ENCODE assay signal across 12 cellular contexts in genomic region chr1:205183676-205184335, GRCh38. TPM values are rescaled to one million over a fixed set of nuclear protein-coding genes. Genes with fewer than 3 reads are reported as not detected.
A peak's percentile ranks its signal among the peaks of the same experiment; 100 is the strongest.
DNase-seq lines count a peak whose midpoint lies in the region; ATAC-seq and TF ChIP-seq lines count a peak whose summit lies in the region.
"Had no signal": no experiment of that assay in that cellular context is flagged by ENCODE, and none has a peak within 500 bp of the region (broad histone marks: within the 10 kb centered on the region; RNA-seq: fewer than 3 reads in every experiment).

No MANE protein-coding gene starts in this region.

- H3K9ac ChIP-seq in KMS-11, result no peak overlapping the region

- H3K4me1 Mint-ChIP-seq in naive thymus-derived CD4-positive, alpha-beta T cell, result peaks cover 31 to 57% (median 52%) of the 10 kb centered on the region in 7 donors
- H3K4me1 Mint-ChIP-seq: activated B cell treated with CpG ODN at 0.5 μM for 24 hours had no signal

- CTCF ChIA-PET in naive thymus-derived CD4-positive, alpha-beta T cell (lab: Charles Lee), result interaction anchor here (0.5 to 1.0 kb wide), 2 partner anchors 71 to 145 kb away, joined by 4 read pairs; no protein-coding TSS in a partner anchor

- H3K9me3 ChIP-seq in naive thymus-derived CD4-positive, alpha-beta T cell (ENCODE audit: control insufficient read depth in 2 of 3, low read length in 3 of 3), result no peaks in the 10 kb centered on the region
- H3K9me3 ChIP-seq: suprapubic skin had no signal

- intact Hi-C loops in naive thymus-derived CD4-positive, alpha-beta T cell (cut with micrococcal nuclease), result no loop called here

- H3K4me3 Mint-ChIP-seq in naive thymus-derived CD4-positive, alpha-beta T cell, result peak overlapping the region in 8 of 10 donors; percentile 25 to 66 (median 46)
- H3K4me3 Mint-ChIP-seq: activated B cell treated with CpG ODN at 0.5 μM for 24 hours had no signal

- H3K9me3 Mint-ChIP-seq in naive thymus-derived CD4-positive, alpha-beta T cell, result no peaks in the 10 kb centered on the region
- H3K9me3 Mint-ChIP-seq: activated B cell treated with CpG ODN at 0.5 μM for 24 hours had no signal

- ATAC-seq in naive thymus-derived CD4-positive, alpha-beta T cell, result no peak

- POLR2A ChIA-PET in naive thymus-derived CD4-positive, alpha-beta T cell (lab: Charles Lee), result no interaction called here

- H3K79me2 ChIP-seq in KMS-11 (ENCODE audit: insufficient read depth, low read depth), result 0 out of 2 replicates have a peak, but pooled peaks cover 4% of the 10 kb centered on the region

- peak; percentile 30 for DNase-seq in AG20443 (ENCODE audit: low spot score)
- peak; percentile 23 to 36 for DNase-seq in cardiac fibroblast (ENCODE audit: low read depth in 2 of 2)
- DNase-seq in naive thymus-derived CD4-positive, alpha-beta T cell, result no peak
- no peak for DNase-seq in NCI-H1105 treated with DMSO at 0.1 percent for 48 hours (lab: John Stamatoyannopoulos, UW)
- DNase-seq in NCI-H2081 treated with DMSO at 0.1 percent for 48 hours (lab: John Stamatoyannopoulos, UW), result no peak
- no peak for DNase-seq in GOT3 (lab: John Stamatoyannopoulos, UW)
- no peak for DNase-seq in NCI-H187 treated with DMSO at 0.1 percent for 48 hours (lab: John Stamatoyannopoulos, UW)
- DNase-seq: activated B cell treated with CpG ODN at 0.5 μM for 24 hours, NCI-H82 had no signal

- H2AFZ ChIP-seq in KMS-11 (ENCODE audit: low read depth), result no peak overlapping the region

- H3K27me3 Mint-ChIP-seq in naive thymus-derived CD4-positive, alpha-beta T cell, result no peaks in the 10 kb centered on the region
- H3K27me3 Mint-ChIP-seq: activated B cell treated with CpG ODN at 0.5 μM for 24 hours had no signal

- peaks cover 7 to 39% (median 33%) of the 10 kb centered on the region in 5 donors for H3K36me3 Mint-ChIP-seq in naive thymus-derived CD4-positive, alpha-beta T cell

- H3K4me2 ChIP-seq in KMS-11, result peak overlapping the region; percentile 39; the same call in 1 of the 2 replicates

- no peaks in the 10 kb centered on the region for H3K27me3 ChIP-seq in KMS-11 (ENCODE audit: insufficient read depth, low read depth)
- H3K27me3 ChIP-seq in naive thymus-derived CD4-positive, alpha-beta T cell (ENCODE audit: control insufficient read depth in 2 of 2, insufficient read depth in 2 of 2, low read length in 2 of 2), result no peaks in the 10 kb centered on the region
- H3K27me3 ChIP-seq: suprapubic skin had no signal

- H4K20me1 ChIP-seq in KMS-11 (ENCODE audit: insufficient read depth), result no peaks in the 10 kb centered on the region

- H3K4me1 ChIP-seq in KMS-11 (ENCODE audit: low read depth, poor library complexity, severe bottlenecking), result peaks cover 26% of the 10 kb centered on the region
- peaks cover 0 to 14% of the 10 kb centered on the region in 2 donors for H3K4me1 ChIP-seq in naive thymus-derived CD4-positive, alpha-beta T cell (ENCODE audit: control insufficient read depth in 2 of 2, insufficient read depth in 2 of 2, low read length in 2 of 2)

- no peak overlapping the region for H3K4me3 ChIP-seq in KMS-11 (IDR thresholded peaks at IDR 0.05; ENCODE audit: insufficient read depth, low read depth, low read length)
- no peak overlapping the region for H3K4me3 ChIP-seq in cardiac fibroblast (replicated peaks in 1 of 2; ENCODE audit: low read depth in 2 of 2, low read length in 2 of 2)
- H3K4me3 ChIP-seq in naive thymus-derived CD4-positive, alpha-beta T cell (ENCODE audit: low read length), result no peak overlapping the region
- H3K4me3 ChIP-seq: skin epidermis, suprapubic skin had no signal

- H3K36me3 ChIP-seq in KMS-11 (ENCODE audit: insufficient read depth), result no peaks in the 10 kb centered on the region
- peaks cover 0 to 32% (median 3%) of the 10 kb centered on the region in 3 experiments for H3K36me3 ChIP-seq in naive thymus-derived CD4-positive, alpha-beta T cell (ENCODE audit: control insufficient read depth in 2 of 3, insufficient read depth in 3 of 3, low read length in 3 of 3)

- H3K27ac ChIP-seq in KMS-11, result peak overlapping the region; percentile 35; the same call in 1 of the 2 replicates
- no peak overlapping the region for H3K27ac ChIP-seq in naive thymus-derived CD4-positive, alpha-beta T cell (ENCODE audit: low read depth, low read length)
- H3K27ac ChIP-seq: suprapubic skin had no signal

- H3K27ac Mint-ChIP-seq in naive thymus-derived CD4-positive, alpha-beta T cell, result peak overlapping the region; percentile 4 to 71 (median 27)
- H3K27ac Mint-ChIP-seq: activated B cell treated with CpG ODN at 0.5 μM for 24 hours had no signal

- TF ChIP-seq CTCF in KMS-11 (conservative IDR thresholded peaks at IDR 0.05; ENCODE audit: low read depth, low read length), result no peak
- TF ChIP-seq CTCF in cardiac fibroblast (IDR thresholded peaks at IDR 0.05; ENCODE audit: low read depth, low read length), result no peak

RNA-seq across cellular contexts. Expression of gene DSTYK, which starts 27.7 kb away (rescaled TPM):
- total RNA-seq in naive thymus-derived CD4-positive, alpha-beta T cell, result 10 to 100 TPM; 11.3 to 18.5 (median 15.2) TPM
- 1 to 10 TPM; 6.4 to 9.5 TPM for polyA plus RNA-seq in naive thymus-derived CD4-positive, alpha-beta T cell

RNA-seq across cellular contexts. Expression of gene TMCC2, which starts 43.9 kb away (rescaled TPM):
- 1 to 10 TPM; 1.1 to 3.6 (median 1.8) TPM for total RNA-seq in naive thymus-derived CD4-positive, alpha-beta T cell
- polyA plus RNA-seq in naive thymus-derived CD4-positive, alpha-beta T cell, result under 1 TPM; 0.30 to 0.38 TPM

Comparison
In these comparisons a context has a peak if more than half of its experiments do, and no peak if none do; other contexts are left out.
1. DNase-seq: peak in AG20443 (single experiment) and cardiac fibroblast (2 of 2); none in naive thymus-derived CD4-positive, alpha-beta T cell (0 of 9), NCI-H1105 treated with DMSO at 0.1 percent for 48 hours (single experiment), NCI-H2081 treated with DMSO at 0.1 percent for 48 hours (single experiment), GOT3 (single experiment) and NCI-H187 treated with DMSO at 0.1 percent for 48 hours (single experiment).